In the genomic region with DNA sequence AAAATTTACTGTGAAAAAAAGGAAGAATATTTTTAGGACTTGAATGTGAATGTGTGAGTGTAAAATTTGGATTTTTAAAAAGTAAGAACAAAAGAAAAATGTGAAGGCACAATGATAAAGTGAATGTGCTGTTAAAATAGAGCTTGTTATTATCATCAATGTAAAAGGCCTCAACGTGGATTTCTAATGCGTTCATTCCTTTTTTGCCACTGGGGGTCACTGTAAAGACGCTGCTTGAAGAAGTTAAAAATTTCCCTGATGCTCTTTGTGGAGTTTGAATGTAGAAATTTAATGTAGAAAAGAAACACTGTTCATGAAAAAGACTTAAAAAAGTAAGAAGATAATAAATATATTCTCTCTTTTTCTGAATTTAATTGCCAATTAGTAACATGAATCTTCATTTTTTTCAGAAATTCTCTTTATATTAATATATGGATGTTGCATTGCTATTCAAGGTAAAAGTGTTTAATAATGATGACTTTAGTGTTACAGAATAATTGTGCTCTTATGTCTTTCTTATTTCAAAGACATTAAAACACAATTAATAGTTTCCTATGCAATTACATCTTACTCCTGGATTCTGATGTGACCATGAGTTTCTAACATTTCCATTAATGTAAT, we compare ENCODE assay signal across 9 cellular contexts.
DNase-seq lines count a peak whose midpoint lies in the region; ATAC-seq and FAIRE-seq lines count a peak whose summit lies in the region.
"Had no signal": no experiment of that assay in that cellular context is flagged by ENCODE, and none has a peak within 500 bp of the region (broad histone marks: within the 10 kb centered on the region; RNA-seq: fewer than 3 reads in every experiment).

No MANE protein-coding gene starts in this region.

- DNase-seq in NCI-H146 (lab: John Stamatoyannopoulos, UW) (peak; percentile 44), NCI-H146 treated with DMSO at 0.1 percent for 48 hours (lab: John Stamatoyannopoulos, UW; ENCODE audit: unreplicated experiment) (no peak), GM18507 (ENCODE audit: extremely low spot score, insufficient read length, low read depth) (no peak), NOMO-1 treated with dmso at 0.1 percent for 144 hours (lab: John Stamatoyannopoulos, UW; ENCODE audit: unreplicated experiment) (peak; percentile 26), lung microvascular endothelial cell (ENCODE audit: low read depth in 2 of 2) (peak; percentile 74 to 79)
- DNase-seq in central memory CD4-positive, alpha-beta T cell, result peak; percentile 19
- DNase-seq: activated naive CD8-positive, alpha-beta T cell treated with anti-CD3 and anti-CD28 coated beads, Interleukin-2, amount 10 ng/mL, durations not matched to agents 7 days and 5 days had no signal

- ATAC-seq in HG03469 (IDR thresholded peaks at IDR 0.05; ENCODE audit: unreplicated experiment), result no peak
- ATAC-seq in HG02642 (IDR thresholded peaks at IDR 0.05; ENCODE audit: poor library complexity, unreplicated experiment), result no peak

- FAIRE-seq in GM18507 (lab: Jason Lieb, UNC), result peak; percentile 85

Comparison
In these comparisons a context has a peak if more than half of its experiments do, and no peak if none do; other contexts are left out.
1. DNase-seq: peak in NCI-H146 (single experiment), NOMO-1 treated with dmso at 0.1 percent for 144 hours (single experiment), central memory CD4-positive, alpha-beta T cell (single experiment) and lung microvascular endothelial cell (2 of 2); none in NCI-H146 treated with DMSO at 0.1 percent for 48 hours (single experiment) and GM18507 (single experiment).